Comparison of ENCODE assay signal across 1 cellular context in genomic region chrX:53284684-53285447, GRCh38.
TF ChIP-seq lines count a peak whose summit lies in the region.

No MANE protein-coding gene starts in this region.

TF ChIP-seq in HCT116, 20 proteins besides CTCF, POLR2A, EP300 and RAD21 (continued from another document):
- TF ChIP-seq, protein P1, sequence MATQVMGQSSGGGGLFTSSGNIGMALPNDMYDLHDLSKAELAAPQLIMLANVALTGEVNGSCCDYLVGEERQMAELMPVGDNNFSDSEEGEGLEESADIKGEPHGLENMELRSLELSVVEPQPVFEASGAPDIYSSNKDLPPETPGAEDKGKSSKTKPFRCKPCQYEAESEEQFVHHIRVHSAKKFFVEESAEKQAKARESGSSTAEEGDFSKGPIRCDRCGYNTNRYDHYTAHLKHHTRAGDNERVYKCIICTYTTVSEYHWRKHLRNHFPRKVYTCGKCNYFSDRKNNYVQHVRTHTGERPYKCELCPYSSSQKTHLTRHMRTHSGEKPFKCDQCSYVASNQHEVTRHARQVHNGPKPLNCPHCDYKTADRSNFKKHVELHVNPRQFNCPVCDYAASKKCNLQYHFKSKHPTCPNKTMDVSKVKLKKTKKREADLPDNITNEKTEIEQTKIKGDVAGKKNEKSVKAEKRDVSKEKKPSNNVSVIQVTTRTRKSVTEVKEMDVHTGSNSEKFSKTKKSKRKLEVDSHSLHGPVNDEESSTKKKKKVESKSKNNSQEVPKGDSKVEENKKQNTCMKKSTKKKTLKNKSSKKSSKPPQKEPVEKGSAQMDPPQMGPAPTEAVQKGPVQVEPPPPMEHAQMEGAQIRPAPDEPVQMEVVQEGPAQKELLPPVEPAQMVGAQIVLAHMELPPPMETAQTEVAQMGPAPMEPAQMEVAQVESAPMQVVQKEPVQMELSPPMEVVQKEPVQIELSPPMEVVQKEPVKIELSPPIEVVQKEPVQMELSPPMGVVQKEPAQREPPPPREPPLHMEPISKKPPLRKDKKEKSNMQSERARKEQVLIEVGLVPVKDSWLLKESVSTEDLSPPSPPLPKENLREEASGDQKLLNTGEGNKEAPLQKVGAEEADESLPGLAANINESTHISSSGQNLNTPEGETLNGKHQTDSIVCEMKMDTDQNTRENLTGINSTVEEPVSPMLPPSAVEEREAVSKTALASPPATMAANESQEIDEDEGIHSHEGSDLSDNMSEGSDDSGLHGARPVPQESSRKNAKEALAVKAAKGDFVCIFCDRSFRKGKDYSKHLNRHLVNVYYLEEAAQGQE (IDR thresholded peaks at IDR 0.05; ENCODE audit: low read depth): no peak
- TF ChIP-seq YY1 (IDR thresholded peaks at IDR 0.05; ENCODE audit: extremely low read depth, insufficient replicate concordance, low read depth, low read length): no peak
- no peak for TF ChIP-seq ZFX (IDR thresholded peaks at IDR 0.05)
TF ChIP-seq in HCT116: peak in this region for 0.
